In genomic region chr2:49219741-49220140, GRCh38 we compare ENCODE assay signal across 25 cellular contexts.
"Had no signal": no experiment of that assay in that cellular context is flagged by ENCODE, and none has a peak within 500 bp of the region (broad histone marks: within the 10 kb centered on the region; RNA-seq: fewer than 3 reads in every experiment).

No MANE protein-coding gene starts in this region.

- DNase-seq: colonic mucosa; cortex of kidney; effector CD8-positive, alpha-beta T cell; effector memory CD8-positive, alpha-beta T cell; endodermal cell; erythroblast; esophagus squamous epithelium; foreskin fibroblast; foreskin melanocyte; gastrocnemius medialis; glutamatergic neuron; head of caudate nucleus; hypothalamus; immature natural killer cell; islet precursor cell; kidney; kidney glomerular epithelial cell; left lung; lower lobe of right lung; mesenchymal stem cell; mucosa of descending colon; naive B cell had no signal

- ATAC-seq: effector memory CD8-positive, alpha-beta T cell; esophagus mucosa; gastrocnemius medialis; left lung; lower lobe of right lung; mucosa of descending colon had no signal

- H3K27me3 ChIP-seq: colonic mucosa, esophagus squamous epithelium, gastrocnemius medialis, hepatocyte, left lung had no signal

- H3K27ac ChIP-seq: colonic mucosa, epithelial cell of prostate, esophagus squamous epithelium, gastrocnemius medialis, hepatocyte, left lung, lower lobe of right lung had no signal

- H3K4me1 ChIP-seq: colonic mucosa, gastrocnemius medialis, left lung, lower lobe of right lung had no signal

- H3K9me3 ChIP-seq: colonic mucosa, esophagus squamous epithelium, gastrocnemius medialis, left lung, lower lobe of right lung, mucosa of descending colon had no signal

- H3K36me3 ChIP-seq: colonic mucosa, esophagus squamous epithelium, gastrocnemius medialis, left lung, lower lobe of right lung had no signal

- H3K4me3 ChIP-seq: colonic mucosa, esophagus squamous epithelium, gastrocnemius medialis, hepatocyte, left lung, lower lobe of right lung, mucosa of descending colon had no signal
